ENCODE assay signal across 1 cellular context in the genomic region with DNA sequence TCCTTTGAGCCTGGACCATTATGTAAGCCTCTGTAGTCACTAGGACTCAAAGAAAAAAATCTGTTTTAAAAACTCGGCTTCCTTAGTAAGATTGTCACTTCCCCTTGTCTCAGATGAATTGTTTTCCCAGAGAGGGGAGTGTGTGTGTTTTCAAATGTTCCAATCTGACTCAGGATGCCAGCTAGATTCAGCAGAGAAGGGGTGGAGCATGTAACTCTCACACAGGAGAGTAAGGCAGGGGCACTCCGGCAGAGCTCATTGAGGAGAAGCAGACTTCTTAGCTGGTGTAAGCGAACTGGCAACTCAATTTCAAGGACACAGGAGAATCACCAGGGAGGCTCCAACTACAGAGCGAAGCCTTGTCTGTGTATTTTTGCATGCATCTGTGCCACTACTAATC.
TF ChIP-seq lines count a peak whose summit lies in the region.

No MANE protein-coding gene starts in this region.

TF ChIP-seq in GM23338, 12 proteins besides CTCF, POLR2A, EP300 and RAD21 (continued from another document):
- TF ChIP-seq, protein P1, sequence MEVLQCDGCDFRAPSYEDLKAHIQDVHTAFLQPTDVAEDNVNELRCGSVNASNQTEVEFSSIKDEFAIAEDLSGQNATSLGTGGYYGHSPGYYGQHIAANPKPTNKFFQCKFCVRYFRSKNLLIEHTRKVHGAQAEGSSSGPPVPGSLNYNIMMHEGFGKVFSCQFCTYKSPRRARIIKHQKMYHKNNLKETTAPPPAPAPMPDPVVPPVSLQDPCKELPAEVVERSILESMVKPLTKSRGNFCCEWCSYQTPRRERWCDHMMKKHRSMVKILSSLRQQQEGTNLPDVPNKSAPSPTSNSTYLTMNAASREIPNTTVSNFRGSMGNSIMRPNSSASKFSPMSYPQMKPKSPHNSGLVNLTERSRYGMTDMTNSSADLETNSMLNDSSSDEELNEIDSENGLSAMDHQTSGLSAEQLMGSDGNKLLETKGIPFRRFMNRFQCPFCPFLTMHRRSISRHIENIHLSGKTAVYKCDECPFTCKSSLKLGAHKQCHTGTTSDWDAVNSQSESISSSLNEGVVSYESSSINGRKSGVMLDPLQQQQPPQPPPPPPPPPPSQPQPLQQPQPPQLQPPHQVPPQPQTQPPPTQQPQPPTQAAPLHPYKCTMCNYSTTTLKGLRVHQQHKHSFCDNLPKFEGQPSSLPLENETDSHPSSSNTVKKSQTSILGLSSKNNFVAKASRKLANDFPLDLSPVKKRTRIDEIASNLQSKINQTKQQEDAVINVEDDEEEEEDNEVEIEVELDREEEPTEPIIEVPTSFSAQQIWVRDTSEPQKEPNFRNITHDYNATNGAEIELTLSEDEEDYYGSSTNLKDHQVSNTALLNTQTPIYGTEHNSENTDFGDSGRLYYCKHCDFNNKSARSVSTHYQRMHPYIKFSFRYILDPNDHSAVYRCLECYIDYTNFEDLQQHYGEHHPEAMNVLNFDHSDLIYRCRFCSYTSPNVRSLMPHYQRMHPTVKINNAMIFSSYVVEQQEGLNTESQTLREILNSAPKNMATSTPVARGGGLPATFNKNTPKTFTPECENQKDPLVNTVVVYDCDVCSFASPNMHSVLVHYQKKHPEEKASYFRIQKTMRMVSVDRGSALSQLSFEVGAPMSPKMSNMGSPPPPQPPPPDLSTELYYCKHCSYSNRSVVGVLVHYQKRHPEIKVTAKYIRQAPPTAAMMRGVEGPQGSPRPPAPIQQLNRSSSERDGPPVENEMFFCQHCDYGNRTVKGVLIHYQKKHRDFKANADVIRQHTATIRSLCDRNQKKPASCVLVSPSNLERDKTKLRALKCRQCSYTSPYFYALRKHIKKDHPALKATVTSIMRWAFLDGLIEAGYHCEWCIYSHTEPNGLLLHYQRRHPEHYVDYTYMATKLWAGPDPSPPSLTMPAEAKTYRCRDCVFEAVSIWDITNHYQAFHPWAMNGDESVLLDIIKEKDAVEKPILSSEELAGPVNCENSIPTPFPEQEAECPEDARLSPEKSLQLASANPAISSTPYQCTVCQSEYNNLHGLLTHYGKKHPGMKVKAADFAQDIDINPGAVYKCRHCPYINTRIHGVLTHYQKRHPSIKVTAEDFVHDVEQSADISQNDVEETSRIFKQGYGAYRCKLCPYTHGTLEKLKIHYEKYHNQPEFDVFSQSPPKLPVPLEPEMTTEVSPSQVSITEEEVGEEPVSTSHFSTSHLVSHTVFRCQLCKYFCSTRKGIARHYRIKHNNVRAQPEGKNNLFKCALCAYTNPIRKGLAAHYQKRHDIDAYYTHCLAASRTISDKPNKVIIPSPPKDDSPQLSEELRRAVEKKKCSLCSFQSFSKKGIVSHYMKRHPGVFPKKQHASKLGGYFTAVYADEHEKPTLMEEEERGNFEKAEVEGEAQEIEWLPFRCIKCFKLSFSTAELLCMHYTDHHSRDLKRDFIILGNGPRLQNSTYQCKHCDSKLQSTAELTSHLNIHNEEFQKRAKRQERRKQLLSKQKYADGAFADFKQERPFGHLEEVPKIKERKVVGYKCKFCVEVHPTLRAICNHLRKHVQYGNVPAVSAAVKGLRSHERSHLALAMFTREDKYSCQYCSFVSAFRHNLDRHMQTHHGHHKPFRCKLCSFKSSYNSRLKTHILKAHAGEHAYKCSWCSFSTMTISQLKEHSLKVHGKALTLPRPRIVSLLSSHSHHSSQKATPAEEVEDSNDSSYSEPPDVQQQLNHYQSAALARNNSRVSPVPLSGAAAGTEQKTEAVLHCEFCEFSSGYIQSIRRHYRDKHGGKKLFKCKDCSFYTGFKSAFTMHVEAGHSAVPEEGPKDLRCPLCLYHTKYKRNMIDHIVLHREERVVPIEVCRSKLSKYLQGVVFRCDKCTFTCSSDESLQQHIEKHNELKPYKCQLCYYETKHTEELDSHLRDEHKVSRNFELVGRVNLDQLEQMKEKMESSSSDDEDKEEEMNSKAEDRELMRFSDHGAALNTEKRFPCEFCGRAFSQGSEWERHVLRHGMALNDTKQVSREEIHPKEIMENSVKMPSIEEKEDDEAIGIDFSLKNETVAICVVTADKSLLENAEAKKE (CRISPR knock-in tag; IDR thresholded peaks at IDR 0.05), result no peak
- TF ChIP-seq EZH2phosphoT487 (IDR thresholded peaks at IDR 0.05; ENCODE audit: unreplicated experiment), result no peak
- no peak for TF ChIP-seq STAT1 (IDR thresholded peaks at IDR 0.05; ENCODE audit: unreplicated experiment)
- TF ChIP-seq EZH2 (IDR thresholded peaks at IDR 0.05; ENCODE audit: low read depth, unreplicated experiment), result no peak
- no peak for TF ChIP-seq JUNB (IDR thresholded peaks at IDR 0.05; ENCODE audit: unreplicated experiment)
- TF ChIP-seq ZNF114 (CRISPR knock-in tag; IDR thresholded peaks at IDR 0.05), result no peak
- no peak for TF ChIP-seq POLR2AphosphoS5 (IDR thresholded peaks at IDR 0.05; ENCODE audit: low read depth)
- no peak for TF ChIP-seq ZNF331 (CRISPR knock-in tag; IDR thresholded peaks at IDR 0.05; ENCODE audit: low read depth)
- TF ChIP-seq CREB1 (CRISPR knock-in tag; IDR thresholded peaks at IDR 0.05; ENCODE audit: low read depth), result no peak
- no peak for TF ChIP-seq ETS1 (IDR thresholded peaks at IDR 0.05)
